8 cellular contexts compared by ENCODE assay signal in genomic region chr10:101292194-101293006, GRCh38.
DNase-seq lines count a peak whose midpoint lies in the region; ATAC-seq, FAIRE-seq and TF ChIP-seq lines count a peak whose summit lies in the region.

No MANE protein-coding gene starts in this region.

- DNase-seq in Right ventricle myocardium inferior (ENCODE audit: missing footprints) = no peak
- no peak for DNase-seq in cardiac septum (ENCODE audit: low spot score)
- DNase-seq in WERI-Rb-1 = peak; percentile 88
- DNase-seq in head of caudate nucleus = peak; percentile 41 to 89 (median 71)
- peak in 1 of 2 donors; percentile 4 for DNase-seq in trophoblast cell
- no peak for DNase-seq in RPMI8226
- DNase-seq in RCC 7860 (ENCODE audit: low spot score) = no peak
- no peak for DNase-seq in kidney glomerular epithelial cell (lab: John Stamatoyannopoulos, UW)

- peaks cover 5 to 11% of the 10 kb centered on the region in 2 experiments for H3K4me1 ChIP-seq in trophoblast cell (ENCODE audit: control insufficient read depth in 1 of 2, insufficient read depth in 2 of 2, low read length in 2 of 2)

- peak overlapping the region; percentile 71 for H3K4me2 ChIP-seq in trophoblast cell (ENCODE audit: low read length)

- WGBS in trophoblast cell (ENCODE audit: extremely low coverage, insufficient coverage, insufficient read length) = no CpG with 5 or more reads among the region's 65 CpGs

- H3K18ac ChIP-seq in trophoblast cell (ENCODE audit: low read length) = no peak overlapping the region

- no peak overlapping the region for H4K8ac ChIP-seq in trophoblast cell (ENCODE audit: low read depth, low read length)

- peak; percentile 79 for ATAC-seq in Right ventricle myocardium inferior

- no peaks in the 10 kb centered on the region for H3K36me3 ChIP-seq in WERI-Rb-1
- H3K36me3 ChIP-seq in trophoblast cell (ENCODE audit: control insufficient read depth in 1 of 2, insufficient read depth in 2 of 2, low read length in 2 of 2) = no peaks in the 10 kb centered on the region

- H3K9me3 ChIP-seq in WERI-Rb-1 (ENCODE audit: severe bottlenecking) = no peaks in the 10 kb centered on the region
- peaks cover 2% of the 10 kb centered on the region for H3K9me3 ChIP-seq in trophoblast cell (ENCODE audit: insufficient read depth, low read depth, low read length)

- no peak overlapping the region for H2BK5ac ChIP-seq in trophoblast cell (ENCODE audit: low read depth, low read length, poor library complexity)

- H4K91ac ChIP-seq in trophoblast cell (ENCODE audit: low read depth, low read length) = no peak overlapping the region

- TF ChIP-seq CTCF in WERI-Rb-1 (IDR thresholded peaks at IDR 0.05; ENCODE audit: low read depth, low read length) = no peak

- no peak overlapping the region for H3K14ac ChIP-seq in trophoblast cell (ENCODE audit: low read length)

- no peaks in the 10 kb centered on the region for H3K79me1 ChIP-seq in trophoblast cell (ENCODE audit: low read length)

- intact Hi-C loops in Right ventricle myocardium inferior (cut with DNase I) (loop anchor here (2.0 to 10.0 kb wide), 2 partner anchors 78 to 272 kb away; no protein-coding TSS in a partner anchor), cardiac septum (cut with DNase I) (loop anchor here (5.0 kb wide), 1 partner anchor 80 kb away; no protein-coding TSS in a partner anchor), head of caudate nucleus (cut with DNase I) (loop anchor here (5.0 kb wide), 1 partner anchor 275 kb away; no protein-coding TSS in a partner anchor)

- no peak overlapping the region for H2AK5ac ChIP-seq in trophoblast cell (ENCODE audit: low read length)

- H4K12ac ChIP-seq in trophoblast cell (ENCODE audit: low read depth, low read length) = no peak overlapping the region

- no peak overlapping the region for H2BK12ac ChIP-seq in trophoblast cell (ENCODE audit: low read length)

- no peak overlapping the region for H3K9ac ChIP-seq in trophoblast cell (ENCODE audit: low read length)

- H3K27me3 ChIP-seq in WERI-Rb-1 (ENCODE audit: insufficient read depth, low read depth, severe bottlenecking) (no peaks in the 10 kb centered on the region), trophoblast cell (ENCODE audit: insufficient read depth, low read length) (peaks cover 43% of the 10 kb centered on the region)

- no peak overlapping the region for H2AFZ ChIP-seq in trophoblast cell (ENCODE audit: insufficient read depth, low read length, poor library complexity)

- no peak overlapping the region for H3K23ac ChIP-seq in trophoblast cell (ENCODE audit: low read length)

- no peaks in the 10 kb centered on the region for H3K79me2 ChIP-seq in trophoblast cell (ENCODE audit: control insufficient read depth, insufficient read depth, low read length, poor library complexity)

- H2BK120ac ChIP-seq in trophoblast cell (ENCODE audit: insufficient read depth, low read length, poor library complexity) = no peak overlapping the region

- H3K27ac ChIP-seq in WERI-Rb-1 (peak overlapping the region; percentile 84), trophoblast cell (ENCODE audit: low read depth, low read length) (no peak overlapping the region)

- H3K4ac ChIP-seq in trophoblast cell (ENCODE audit: low read depth, low read length) = no peak overlapping the region

- H3K4me3 ChIP-seq in WERI-Rb-1 (ENCODE audit: low read depth, low read length) (peak overlapping the region; percentile 60), trophoblast cell (ENCODE audit: low read depth, low read length) (peak overlapping the region; percentile 52)

- no peak for FAIRE-seq in RCC 7860 (lab: Jason Lieb, UNC)

Comparison
In these comparisons a context has a peak if more than half of its experiments do, and no peak if none do; other contexts are left out.
1. DNase-seq: peak in WERI-Rb-1 (single experiment) and head of caudate nucleus (42 of 42); none in Right ventricle myocardium inferior (single experiment), cardiac septum (single experiment), RPMI8226 (single experiment), RCC 7860 (single experiment) and kidney glomerular epithelial cell (single experiment).